1 cellular context compared by ENCODE assay signal in the genomic region with DNA sequence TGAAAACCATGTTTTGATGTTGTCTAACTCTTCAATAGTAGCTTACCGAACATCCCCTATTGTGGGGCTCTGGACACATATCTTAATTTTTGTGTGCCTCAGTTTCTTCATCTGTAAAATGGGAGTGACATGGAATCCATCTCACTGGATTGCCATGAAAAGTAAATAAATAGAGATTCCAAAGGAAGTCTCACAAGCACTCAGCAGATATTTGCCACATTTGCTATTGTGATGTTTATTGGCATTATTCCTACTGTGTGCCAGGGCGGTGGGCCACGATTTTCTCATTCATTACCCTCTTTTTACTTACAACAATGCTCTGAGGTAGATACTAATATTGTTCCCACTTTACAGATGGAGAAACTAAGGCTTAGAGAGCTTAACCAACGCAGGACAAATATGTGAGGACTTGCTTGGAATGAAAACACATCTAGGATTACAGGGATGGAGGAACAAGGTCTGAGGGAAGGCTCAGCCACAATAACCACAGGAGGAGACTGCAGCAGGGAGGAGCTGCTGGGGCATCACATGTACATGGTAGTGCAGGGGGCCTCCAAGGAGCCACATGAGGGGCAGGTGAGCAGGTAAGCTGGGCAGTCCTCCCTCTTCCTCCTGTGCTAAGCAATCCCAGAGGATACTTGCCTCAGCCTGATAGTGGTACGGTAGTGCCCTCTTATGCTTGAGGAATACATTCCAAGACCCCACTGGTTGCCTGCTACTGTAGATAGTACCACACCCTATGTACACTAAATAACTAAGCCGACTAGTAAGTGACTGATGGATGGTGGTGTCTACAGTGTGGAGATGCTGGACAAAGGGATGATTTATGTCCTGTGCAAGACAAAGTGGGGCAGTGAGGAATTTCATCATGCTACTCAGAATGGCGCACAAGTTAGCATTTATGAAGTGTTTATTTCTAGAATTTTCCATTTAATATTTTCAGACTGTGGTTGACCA.
TF ChIP-seq lines count a peak whose summit lies in the region.

No MANE protein-coding gene starts in this region.

TF ChIP-seq in K562, 482 proteins besides CTCF, POLR2A, EP300 and RAD21 (continued from another document and continues in another):
- TF ChIP-seq, protein P1, sequence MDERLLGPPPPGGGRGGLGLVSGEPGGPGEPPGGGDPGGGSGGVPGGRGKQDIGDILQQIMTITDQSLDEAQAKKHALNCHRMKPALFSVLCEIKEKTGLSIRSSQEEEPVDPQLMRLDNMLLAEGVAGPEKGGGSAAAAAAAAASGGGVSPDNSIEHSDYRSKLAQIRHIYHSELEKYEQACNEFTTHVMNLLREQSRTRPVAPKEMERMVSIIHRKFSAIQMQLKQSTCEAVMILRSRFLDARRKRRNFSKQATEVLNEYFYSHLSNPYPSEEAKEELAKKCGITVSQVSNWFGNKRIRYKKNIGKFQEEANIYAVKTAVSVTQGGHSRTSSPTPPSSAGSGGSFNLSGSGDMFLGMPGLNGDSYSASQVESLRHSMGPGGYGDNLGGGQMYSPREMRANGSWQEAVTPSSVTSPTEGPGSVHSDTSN (CRISPR knock-in tag; IDR thresholded peaks at IDR 0.05; ENCODE audit: low read depth): no peak; the same call in 1 of the 2 replicates
- TF ChIP-seq, protein P1 (tag; conservative IDR thresholded peaks at IDR 0.05; ENCODE audit: low read depth): peak; percentile 97
- TF ChIP-seq KLF1 (tag; IDR thresholded peaks at IDR 0.05) (no peak), ZNF224 (CRISPR knock-in tag; IDR thresholded peaks at IDR 0.05) (no peak), ZNF263 (CRISPR knock-in tag; IDR thresholded peaks at IDR 0.05; ENCODE audit: borderline replicate concordance) (no peak), CHD4 (IDR thresholded peaks at IDR 0.05; ENCODE audit: insufficient read depth, insufficient replicate concordance, low read depth, low read length, poor library complexity, severe bottlenecking) (peak; percentile 93), E2F3 (CRISPR knock-in tag; IDR thresholded peaks at IDR 0.05) (no peak), YBX1 (IDR thresholded peaks at IDR 0.05) (no peak), TCF7 (IDR thresholded peaks at IDR 0.05; ENCODE audit: borderline replicate concordance) (no peak), SMARCC2 (IDR thresholded peaks at IDR 0.05; ENCODE audit: low read depth) (no peak), SMARCB1 (IDR thresholded peaks at IDR 0.05; ENCODE audit: insufficient read length, low read depth) (no peak)
- TF ChIP-seq, protein P2, sequence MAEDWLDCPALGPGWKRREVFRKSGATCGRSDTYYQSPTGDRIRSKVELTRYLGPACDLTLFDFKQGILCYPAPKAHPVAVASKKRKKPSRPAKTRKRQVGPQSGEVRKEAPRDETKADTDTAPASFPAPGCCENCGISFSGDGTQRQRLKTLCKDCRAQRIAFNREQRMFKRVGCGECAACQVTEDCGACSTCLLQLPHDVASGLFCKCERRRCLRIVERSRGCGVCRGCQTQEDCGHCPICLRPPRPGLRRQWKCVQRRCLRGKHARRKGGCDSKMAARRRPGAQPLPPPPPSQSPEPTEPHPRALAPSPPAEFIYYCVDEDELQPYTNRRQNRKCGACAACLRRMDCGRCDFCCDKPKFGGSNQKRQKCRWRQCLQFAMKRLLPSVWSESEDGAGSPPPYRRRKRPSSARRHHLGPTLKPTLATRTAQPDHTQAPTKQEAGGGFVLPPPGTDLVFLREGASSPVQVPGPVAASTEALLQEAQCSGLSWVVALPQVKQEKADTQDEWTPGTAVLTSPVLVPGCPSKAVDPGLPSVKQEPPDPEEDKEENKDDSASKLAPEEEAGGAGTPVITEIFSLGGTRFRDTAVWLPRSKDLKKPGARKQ (CRISPR knock-in tag; IDR thresholded peaks at IDR 0.05): no peak
- TF ChIP-seq, protein P3, sequence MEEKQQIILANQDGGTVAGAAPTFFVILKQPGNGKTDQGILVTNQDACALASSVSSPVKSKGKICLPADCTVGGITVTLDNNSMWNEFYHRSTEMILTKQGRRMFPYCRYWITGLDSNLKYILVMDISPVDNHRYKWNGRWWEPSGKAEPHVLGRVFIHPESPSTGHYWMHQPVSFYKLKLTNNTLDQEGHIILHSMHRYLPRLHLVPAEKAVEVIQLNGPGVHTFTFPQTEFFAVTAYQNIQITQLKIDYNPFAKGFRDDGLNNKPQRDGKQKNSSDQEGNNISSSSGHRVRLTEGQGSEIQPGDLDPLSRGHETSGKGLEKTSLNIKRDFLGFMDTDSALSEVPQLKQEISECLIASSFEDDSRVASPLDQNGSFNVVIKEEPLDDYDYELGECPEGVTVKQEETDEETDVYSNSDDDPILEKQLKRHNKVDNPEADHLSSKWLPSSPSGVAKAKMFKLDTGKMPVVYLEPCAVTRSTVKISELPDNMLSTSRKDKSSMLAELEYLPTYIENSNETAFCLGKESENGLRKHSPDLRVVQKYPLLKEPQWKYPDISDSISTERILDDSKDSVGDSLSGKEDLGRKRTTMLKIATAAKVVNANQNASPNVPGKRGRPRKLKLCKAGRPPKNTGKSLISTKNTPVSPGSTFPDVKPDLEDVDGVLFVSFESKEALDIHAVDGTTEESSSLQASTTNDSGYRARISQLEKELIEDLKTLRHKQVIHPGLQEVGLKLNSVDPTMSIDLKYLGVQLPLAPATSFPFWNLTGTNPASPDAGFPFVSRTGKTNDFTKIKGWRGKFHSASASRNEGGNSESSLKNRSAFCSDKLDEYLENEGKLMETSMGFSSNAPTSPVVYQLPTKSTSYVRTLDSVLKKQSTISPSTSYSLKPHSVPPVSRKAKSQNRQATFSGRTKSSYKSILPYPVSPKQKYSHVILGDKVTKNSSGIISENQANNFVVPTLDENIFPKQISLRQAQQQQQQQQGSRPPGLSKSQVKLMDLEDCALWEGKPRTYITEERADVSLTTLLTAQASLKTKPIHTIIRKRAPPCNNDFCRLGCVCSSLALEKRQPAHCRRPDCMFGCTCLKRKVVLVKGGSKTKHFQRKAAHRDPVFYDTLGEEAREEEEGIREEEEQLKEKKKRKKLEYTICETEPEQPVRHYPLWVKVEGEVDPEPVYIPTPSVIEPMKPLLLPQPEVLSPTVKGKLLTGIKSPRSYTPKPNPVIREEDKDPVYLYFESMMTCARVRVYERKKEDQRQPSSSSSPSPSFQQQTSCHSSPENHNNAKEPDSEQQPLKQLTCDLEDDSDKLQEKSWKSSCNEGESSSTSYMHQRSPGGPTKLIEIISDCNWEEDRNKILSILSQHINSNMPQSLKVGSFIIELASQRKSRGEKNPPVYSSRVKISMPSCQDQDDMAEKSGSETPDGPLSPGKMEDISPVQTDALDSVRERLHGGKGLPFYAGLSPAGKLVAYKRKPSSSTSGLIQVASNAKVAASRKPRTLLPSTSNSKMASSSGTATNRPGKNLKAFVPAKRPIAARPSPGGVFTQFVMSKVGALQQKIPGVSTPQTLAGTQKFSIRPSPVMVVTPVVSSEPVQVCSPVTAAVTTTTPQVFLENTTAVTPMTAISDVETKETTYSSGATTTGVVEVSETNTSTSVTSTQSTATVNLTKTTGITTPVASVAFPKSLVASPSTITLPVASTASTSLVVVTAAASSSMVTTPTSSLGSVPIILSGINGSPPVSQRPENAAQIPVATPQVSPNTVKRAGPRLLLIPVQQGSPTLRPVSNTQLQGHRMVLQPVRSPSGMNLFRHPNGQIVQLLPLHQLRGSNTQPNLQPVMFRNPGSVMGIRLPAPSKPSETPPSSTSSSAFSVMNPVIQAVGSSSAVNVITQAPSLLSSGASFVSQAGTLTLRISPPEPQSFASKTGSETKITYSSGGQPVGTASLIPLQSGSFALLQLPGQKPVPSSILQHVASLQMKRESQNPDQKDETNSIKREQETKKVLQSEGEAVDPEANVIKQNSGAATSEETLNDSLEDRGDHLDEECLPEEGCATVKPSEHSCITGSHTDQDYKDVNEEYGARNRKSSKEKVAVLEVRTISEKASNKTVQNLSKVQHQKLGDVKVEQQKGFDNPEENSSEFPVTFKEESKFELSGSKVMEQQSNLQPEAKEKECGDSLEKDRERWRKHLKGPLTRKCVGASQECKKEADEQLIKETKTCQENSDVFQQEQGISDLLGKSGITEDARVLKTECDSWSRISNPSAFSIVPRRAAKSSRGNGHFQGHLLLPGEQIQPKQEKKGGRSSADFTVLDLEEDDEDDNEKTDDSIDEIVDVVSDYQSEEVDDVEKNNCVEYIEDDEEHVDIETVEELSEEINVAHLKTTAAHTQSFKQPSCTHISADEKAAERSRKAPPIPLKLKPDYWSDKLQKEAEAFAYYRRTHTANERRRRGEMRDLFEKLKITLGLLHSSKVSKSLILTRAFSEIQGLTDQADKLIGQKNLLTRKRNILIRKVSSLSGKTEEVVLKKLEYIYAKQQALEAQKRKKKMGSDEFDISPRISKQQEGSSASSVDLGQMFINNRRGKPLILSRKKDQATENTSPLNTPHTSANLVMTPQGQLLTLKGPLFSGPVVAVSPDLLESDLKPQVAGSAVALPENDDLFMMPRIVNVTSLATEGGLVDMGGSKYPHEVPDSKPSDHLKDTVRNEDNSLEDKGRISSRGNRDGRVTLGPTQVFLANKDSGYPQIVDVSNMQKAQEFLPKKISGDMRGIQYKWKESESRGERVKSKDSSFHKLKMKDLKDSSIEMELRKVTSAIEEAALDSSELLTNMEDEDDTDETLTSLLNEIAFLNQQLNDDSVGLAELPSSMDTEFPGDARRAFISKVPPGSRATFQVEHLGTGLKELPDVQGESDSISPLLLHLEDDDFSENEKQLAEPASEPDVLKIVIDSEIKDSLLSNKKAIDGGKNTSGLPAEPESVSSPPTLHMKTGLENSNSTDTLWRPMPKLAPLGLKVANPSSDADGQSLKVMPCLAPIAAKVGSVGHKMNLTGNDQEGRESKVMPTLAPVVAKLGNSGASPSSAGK (IDR thresholded peaks at IDR 0.05): no peak
- TF ChIP-seq, protein P4, sequence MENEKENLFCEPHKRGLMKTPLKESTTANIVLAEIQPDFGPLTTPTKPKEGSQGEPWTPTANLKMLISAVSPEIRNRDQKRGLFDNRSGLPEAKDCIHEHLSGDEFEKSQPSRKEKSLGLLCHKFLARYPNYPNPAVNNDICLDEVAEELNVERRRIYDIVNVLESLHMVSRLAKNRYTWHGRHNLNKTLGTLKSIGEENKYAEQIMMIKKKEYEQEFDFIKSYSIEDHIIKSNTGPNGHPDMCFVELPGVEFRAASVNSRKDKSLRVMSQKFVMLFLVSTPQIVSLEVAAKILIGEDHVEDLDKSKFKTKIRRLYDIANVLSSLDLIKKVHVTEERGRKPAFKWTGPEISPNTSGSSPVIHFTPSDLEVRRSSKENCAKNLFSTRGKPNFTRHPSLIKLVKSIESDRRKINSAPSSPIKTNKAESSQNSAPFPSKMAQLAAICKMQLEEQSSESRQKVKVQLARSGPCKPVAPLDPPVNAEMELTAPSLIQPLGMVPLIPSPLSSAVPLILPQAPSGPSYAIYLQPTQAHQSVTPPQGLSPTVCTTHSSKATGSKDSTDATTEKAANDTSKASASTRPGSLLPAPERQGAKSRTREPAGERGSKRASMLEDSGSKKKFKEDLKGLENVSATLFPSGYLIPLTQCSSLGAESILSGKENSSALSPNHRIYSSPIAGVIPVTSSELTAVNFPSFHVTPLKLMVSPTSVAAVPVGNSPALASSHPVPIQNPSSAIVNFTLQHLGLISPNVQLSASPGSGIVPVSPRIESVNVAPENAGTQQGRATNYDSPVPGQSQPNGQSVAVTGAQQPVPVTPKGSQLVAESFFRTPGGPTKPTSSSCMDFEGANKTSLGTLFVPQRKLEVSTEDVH (IDR thresholded peaks at IDR 0.05; ENCODE audit: low read depth, partially characterized antibody): no peak
- TF ChIP-seq, protein P5, sequence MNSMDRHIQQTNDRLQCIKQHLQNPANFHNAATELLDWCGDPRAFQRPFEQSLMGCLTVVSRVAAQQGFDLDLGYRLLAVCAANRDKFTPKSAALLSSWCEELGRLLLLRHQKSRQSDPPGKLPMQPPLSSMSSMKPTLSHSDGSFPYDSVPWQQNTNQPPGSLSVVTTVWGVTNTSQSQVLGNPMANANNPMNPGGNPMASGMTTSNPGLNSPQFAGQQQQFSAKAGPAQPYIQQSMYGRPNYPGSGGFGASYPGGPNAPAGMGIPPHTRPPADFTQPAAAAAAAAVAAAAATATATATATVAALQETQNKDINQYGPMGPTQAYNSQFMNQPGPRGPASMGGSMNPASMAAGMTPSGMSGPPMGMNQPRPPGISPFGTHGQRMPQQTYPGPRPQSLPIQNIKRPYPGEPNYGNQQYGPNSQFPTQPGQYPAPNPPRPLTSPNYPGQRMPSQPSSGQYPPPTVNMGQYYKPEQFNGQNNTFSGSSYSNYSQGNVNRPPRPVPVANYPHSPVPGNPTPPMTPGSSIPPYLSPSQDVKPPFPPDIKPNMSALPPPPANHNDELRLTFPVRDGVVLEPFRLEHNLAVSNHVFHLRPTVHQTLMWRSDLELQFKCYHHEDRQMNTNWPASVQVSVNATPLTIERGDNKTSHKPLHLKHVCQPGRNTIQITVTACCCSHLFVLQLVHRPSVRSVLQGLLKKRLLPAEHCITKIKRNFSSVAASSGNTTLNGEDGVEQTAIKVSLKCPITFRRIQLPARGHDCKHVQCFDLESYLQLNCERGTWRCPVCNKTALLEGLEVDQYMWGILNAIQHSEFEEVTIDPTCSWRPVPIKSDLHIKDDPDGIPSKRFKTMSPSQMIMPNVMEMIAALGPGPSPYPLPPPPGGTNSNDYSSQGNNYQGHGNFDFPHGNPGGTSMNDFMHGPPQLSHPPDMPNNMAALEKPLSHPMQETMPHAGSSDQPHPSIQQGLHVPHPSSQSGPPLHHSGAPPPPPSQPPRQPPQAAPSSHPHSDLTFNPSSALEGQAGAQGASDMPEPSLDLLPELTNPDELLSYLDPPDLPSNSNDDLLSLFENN (IDR thresholded peaks at IDR 0.05; ENCODE audit: low read depth in 2 of 2, low read length in 2 of 2): no peak
- TF ChIP-seq, protein P6, sequence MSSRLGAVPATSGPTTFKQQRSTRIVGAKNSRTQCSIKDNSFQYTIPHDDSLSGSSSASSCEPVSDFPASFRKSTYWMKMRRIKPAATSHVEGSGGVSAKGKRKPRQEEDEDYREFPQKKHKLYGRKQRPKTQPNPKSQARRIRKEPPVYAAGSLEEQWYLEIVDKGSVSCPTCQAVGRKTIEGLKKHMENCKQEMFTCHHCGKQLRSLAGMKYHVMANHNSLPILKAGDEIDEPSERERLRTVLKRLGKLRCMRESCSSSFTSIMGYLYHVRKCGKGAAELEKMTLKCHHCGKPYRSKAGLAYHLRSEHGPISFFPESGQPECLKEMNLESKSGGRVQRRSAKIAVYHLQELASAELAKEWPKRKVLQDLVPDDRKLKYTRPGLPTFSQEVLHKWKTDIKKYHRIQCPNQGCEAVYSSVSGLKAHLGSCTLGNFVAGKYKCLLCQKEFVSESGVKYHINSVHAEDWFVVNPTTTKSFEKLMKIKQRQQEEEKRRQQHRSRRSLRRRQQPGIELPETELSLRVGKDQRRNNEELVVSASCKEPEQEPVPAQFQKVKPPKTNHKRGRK (tag; IDR thresholded peaks at IDR 0.05): 0 out of 2 replicates have a peak, but pooled peaks have one; percentile 30
- TF ChIP-seq, protein P7, sequence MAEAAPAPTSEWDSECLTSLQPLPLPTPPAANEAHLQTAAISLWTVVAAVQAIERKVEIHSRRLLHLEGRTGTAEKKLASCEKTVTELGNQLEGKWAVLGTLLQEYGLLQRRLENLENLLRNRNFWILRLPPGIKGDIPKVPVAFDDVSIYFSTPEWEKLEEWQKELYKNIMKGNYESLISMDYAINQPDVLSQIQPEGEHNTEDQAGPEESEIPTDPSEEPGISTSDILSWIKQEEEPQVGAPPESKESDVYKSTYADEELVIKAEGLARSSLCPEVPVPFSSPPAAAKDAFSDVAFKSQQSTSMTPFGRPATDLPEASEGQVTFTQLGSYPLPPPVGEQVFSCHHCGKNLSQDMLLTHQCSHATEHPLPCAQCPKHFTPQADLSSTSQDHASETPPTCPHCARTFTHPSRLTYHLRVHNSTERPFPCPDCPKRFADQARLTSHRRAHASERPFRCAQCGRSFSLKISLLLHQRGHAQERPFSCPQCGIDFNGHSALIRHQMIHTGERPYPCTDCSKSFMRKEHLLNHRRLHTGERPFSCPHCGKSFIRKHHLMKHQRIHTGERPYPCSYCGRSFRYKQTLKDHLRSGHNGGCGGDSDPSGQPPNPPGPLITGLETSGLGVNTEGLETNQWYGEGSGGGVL (CRISPR knock-in tag; IDR thresholded peaks at IDR 0.05): no peak
